Comparison of ENCODE assay signal across 9 cellular contexts in genomic region chr10:2925631-2926030, GRCh38.
DNase-seq lines count a peak whose midpoint lies in the region; ATAC-seq, FAIRE-seq and TF ChIP-seq lines count a peak whose summit lies in the region.
"Had no signal": no experiment of that assay in that cellular context is flagged by ENCODE, and none has a peak within 500 bp of the region (broad histone marks: within the 10 kb centered on the region; RNA-seq: fewer than 3 reads in every experiment).

No MANE protein-coding gene starts in this region.

- no peak for FAIRE-seq in HTR-8/SVneo (lab: Jason Lieb, UNC)
- FAIRE-seq: islet of Langerhans had no signal

- H3K79me2 ChIP-seq in PC-3 (ENCODE audit: low read length), result no peaks in the 10 kb centered on the region

- H3K9me3 ChIP-seq in PC-3 (ENCODE audit: low read length) (no peaks in the 10 kb centered on the region), stomach (no peaks in the 10 kb centered on the region)

- intact Hi-C loops in PC-3 (cut with micrococcal nuclease), result loop anchor here (10.0 kb wide), 1 partner anchor 49 kb away; no protein-coding TSS in a partner anchor
- intact Hi-C loops in stomach (cut with DNase I; ENCODE audit: low total_unique reads), result loop anchor here (5.0 kb wide), 1 partner anchor 122 kb away; no protein-coding TSS in a partner anchor

- no peak overlapping the region for H3K4me2 ChIP-seq in PC-3 (ENCODE audit: low read length)

- no peaks in the 10 kb centered on the region for H3F3A ChIP-seq in PC-3 (ENCODE audit: low read length, unreplicated experiment)

- POLR2A ChIA-PET in PC-3 (lab: Charles Lee; ENCODE audit: unreplicated experiment), result no interaction called here

- no peak for TF ChIP-seq EP300 in stomach (IDR thresholded peaks at IDR 0.05)

- TF ChIP-seq CTCF in PC-3 (conservative IDR thresholded peaks at IDR 0.05; ENCODE audit: low read depth, low read length) (no peak), fibroblast of the aortic adventitia (IDR thresholded peaks at IDR 0.05; ENCODE audit: insufficient read depth, low read length) (no peak), stomach (IDR thresholded peaks at IDR 0.05) (no peak)

- CTCF ChIA-PET in PC-3 (lab: Charles Lee), result no interaction called here

- BruUV-seq in PC-3 (replicated peaks; lab: Mats Ljungman, UMichigan), result no TSS peak

- H3K4me3 ChIP-seq in PC-3 (ENCODE audit: low read length) (no peak overlapping the region), fibroblast of the aortic adventitia (ENCODE audit: low read depth, low read length) (no peak overlapping the region), stomach (no peak overlapping the region)

- TF ChIP-seq POLR2A in stomach (IDR thresholded peaks at IDR 0.05) (no peak), GM18505 (IDR thresholded peaks at IDR 0.05; ENCODE audit: borderline replicate concordance, extremely low read depth, insufficient read depth, insufficient read length) (no peak)

- H3K36me3 ChIP-seq in PC-3 (ENCODE audit: low read depth, low read length) (no peaks in the 10 kb centered on the region), stomach (no peaks in the 10 kb centered on the region)

- DNase-seq in NCI-H510A treated with DMSO at 0.1 percent for 48 hours (lab: John Stamatoyannopoulos, UW) (peak; percentile 2), NCI-H510A (lab: John Stamatoyannopoulos, UW) (no peak), PC-3 (peak; percentile 51), fibroblast of the aortic adventitia (ENCODE audit: low read depth) (peak; percentile 49), stomach (peak; percentile 46), HTR-8/SVneo (ENCODE audit: insufficient read length, low spot score) (no peak)

- ATAC-seq in PC-3 (no peak), GM18505 (IDR thresholded peaks at IDR 0.05; ENCODE audit: unreplicated experiment) (no peak), GM21717 (IDR thresholded peaks at IDR 0.05; ENCODE audit: unreplicated experiment) (no peak)

- H2AFZ ChIP-seq in PC-3 (ENCODE audit: low read length), result no peak overlapping the region

- H3K27ac ChIP-seq in PC-3 (ENCODE audit: low read length) (no peak overlapping the region), stomach (no peak overlapping the region)

- H4K20me1 ChIP-seq in PC-3 (ENCODE audit: low read length), result no peaks in the 10 kb centered on the region

- H3K27me3 ChIP-seq in PC-3 (ENCODE audit: low read length) (no peaks in the 10 kb centered on the region), stomach (peaks cover 0 to 29% (median 4%) of the 10 kb centered on the region in 3 donors)

- H3K9ac ChIP-seq in PC-3 (ENCODE audit: low read length), result no peak overlapping the region

- H3K9me2 ChIP-seq in PC-3 (replicated peaks; ENCODE audit: low read length), result no peaks in the 10 kb centered on the region

- H3K4me1 ChIP-seq in PC-3 (ENCODE audit: insufficient read depth, low read length) (0 out of 2 replicates have a peak, but pooled peaks cover 4% of the 10 kb centered on the region), stomach (peaks cover 0 to 7% (median 0%) of the 10 kb centered on the region in 4 donors)

- 18 to 45% (median 33%) methylated on average over 6 to 7 of the region's 7 CpGs for WGBS in stomach, 5 donors

Comparison
In these comparisons a context has a peak if more than half of its experiments do, and no peak if none do; other contexts are left out.
1. DNase-seq: peak in NCI-H510A treated with DMSO at 0.1 percent for 48 hours (single experiment), PC-3 (single experiment), fibroblast of the aortic adventitia (single experiment) and stomach (single experiment); none in NCI-H510A (single experiment) and HTR-8/SVneo (single experiment).